In genomic region chr13:99464441-99464949, GRCh38 we compare ENCODE assay signal across 10 cellular contexts. TPM values are rescaled to one million over a fixed set of nuclear protein-coding genes. Genes with fewer than 3 reads are reported as not detected.
A peak's percentile ranks its signal among the peaks of the same experiment; 100 is the strongest.
DNase-seq lines count a peak whose midpoint lies in the region; FAIRE-seq and TF ChIP-seq lines count a peak whose summit lies in the region.
"Had no signal": no experiment of that assay in that cellular context is flagged by ENCODE, and none has a peak within 500 bp of the region (broad histone marks: within the 10 kb centered on the region; RNA-seq: fewer than 3 reads in every experiment).

No MANE protein-coding gene starts in this region.

- peak overlapping the region; percentile 91 for H3K27ac Mint-ChIP-seq in activated naive CD8-positive, alpha-beta T cell
- H3K27ac Mint-ChIP-seq: brain had no signal

- peak; percentile 77 for FAIRE-seq in GM18507 (lab: Jason Lieb, UNC)

- H3K23ac ChIP-seq in mesenchymal stem cell (ENCODE audit: low read length in 2 of 2): no peak overlapping the region

- no peaks in the 10 kb centered on the region for H3K27me3 Mint-ChIP-seq in activated naive CD8-positive, alpha-beta T cell
- H3K27me3 Mint-ChIP-seq: brain had no signal

- H4K8ac ChIP-seq in mesenchymal stem cell (ENCODE audit: low read length): peak overlapping the region; percentile 89

- no peak for TF ChIP-seq CTCF in BJ (IDR thresholded peaks at IDR 0.05; ENCODE audit: insufficient read depth, low read depth, low read length)

- H3K4me1 ChIP-seq in mesenchymal stem cell (ENCODE audit: control insufficient read depth, insufficient read depth, low read depth, low read length): no peaks in the 10 kb centered on the region
- H3K4me1 ChIP-seq: uterus had no signal

- 0 out of 2 replicates have a peak overlapping the region, but pooled peaks have one; percentile 12 for H3K4me3 ChIP-seq in BJ (ENCODE audit: low read depth, low read length)
- peak overlapping the region in 1 of 2 experiments; percentile 64 for H3K4me3 ChIP-seq in mesenchymal stem cell (ENCODE audit: insufficient read depth in 1 of 2, low read depth in 1 of 2, low read length in 2 of 2)
- H3K4me3 ChIP-seq: uterus had no signal

- no peak overlapping the region for H2BK120ac ChIP-seq in mesenchymal stem cell (ENCODE audit: low read depth, low read length)

- H2AK5ac ChIP-seq in mesenchymal stem cell (ENCODE audit: low read length, severe bottlenecking): no peak overlapping the region

- H3K9me3 Mint-ChIP-seq in activated naive CD8-positive, alpha-beta T cell (ENCODE audit: low read depth): no peaks in the 10 kb centered on the region

- H3K9me3 ChIP-seq in mesenchymal stem cell (ENCODE audit: control insufficient read depth, low read length): no peaks in the 10 kb centered on the region
- H3K9me3 ChIP-seq: uterus had no signal

- 46% methylated on average over 7 of the region's 9 CpGs for WGBS in mesenchymal stem cell

- CTCF ChIA-PET in BJ (lab: Yijun Ruan, JAX): interaction anchor here (1.1 kb wide), 1 partner anchor 12 kb away, joined by 3 read pairs; no protein-coding TSS in a partner anchor

- POLR2A ChIA-PET in BJ (lab: Charles Lee): no interaction called here

- H2AFZ ChIP-seq in mesenchymal stem cell (ENCODE audit: low read depth, low read length): no peak overlapping the region

- no peak overlapping the region for H3K27ac ChIP-seq in mesenchymal stem cell (ENCODE audit: low read length, poor library complexity, severe bottlenecking)
- H3K27ac ChIP-seq: uterus had no signal

- no peak overlapping the region for H3K4ac ChIP-seq in mesenchymal stem cell (ENCODE audit: low read depth in 1 of 2, low read length in 2 of 2)

- H2BK12ac ChIP-seq in mesenchymal stem cell (ENCODE audit: low read length in 2 of 2): no peak overlapping the region

- no peak overlapping the region for H4K91ac ChIP-seq in mesenchymal stem cell (ENCODE audit: low read length)

- no peak overlapping the region for H3K18ac ChIP-seq in mesenchymal stem cell (ENCODE audit: low read depth in 1 of 2, low read length in 2 of 2)

- no peak overlapping the region for H2BK5ac ChIP-seq in mesenchymal stem cell (ENCODE audit: low read depth, low read length, poor library complexity, severe bottlenecking)

- no peaks in the 10 kb centered on the region for H3K79me1 ChIP-seq in mesenchymal stem cell (replicated peaks; ENCODE audit: low read length, poor library complexity, severe bottlenecking)

- H3K4me2 ChIP-seq in mesenchymal stem cell (ENCODE audit: low read length, poor library complexity, severe bottlenecking): no peak overlapping the region

- no peaks in the 10 kb centered on the region for H3K36me3 ChIP-seq in BJ (ENCODE audit: control insufficient read depth, insufficient read depth, low read length)
- no peaks in the 10 kb centered on the region for H3K36me3 ChIP-seq in mesenchymal stem cell (ENCODE audit: control insufficient read depth in 1 of 2, insufficient read depth in 2 of 2, low read depth in 1 of 2, low read length in 2 of 2)
- H3K36me3 ChIP-seq: uterus had no signal

- peaks cover 6% of the 10 kb centered on the region for H3K36me3 Mint-ChIP-seq in activated naive CD8-positive, alpha-beta T cell
- H3K36me3 Mint-ChIP-seq: brain had no signal

- peak overlapping the region; percentile 60 for H3K9ac ChIP-seq in mesenchymal stem cell (ENCODE audit: low read length)

- H3K4me3 Mint-ChIP-seq in activated naive CD8-positive, alpha-beta T cell: peak overlapping the region; percentile 59
- H3K4me3 Mint-ChIP-seq: brain had no signal

- H3K27me3 ChIP-seq in BJ (ENCODE audit: control insufficient read depth, insufficient read depth, low read length) (no peaks in the 10 kb centered on the region), mesenchymal stem cell (ENCODE audit: control insufficient read depth in 1 of 2, insufficient read depth in 1 of 2, low read length in 2 of 2) (peaks cover 0 to 7% of the 10 kb centered on the region in 2 experiments)
- H3K27me3 ChIP-seq: uterus had no signal

- peak; percentile 82 for DNase-seq in BJ (ENCODE audit: low read depth)
- no peak for DNase-seq in GM18507 (ENCODE audit: extremely low spot score, insufficient read length, low read depth)
- peak; percentile 42 for DNase-seq in mesenchymal stem cell
- no peak for DNase-seq in DMS 273 (lab: John Stamatoyannopoulos, UW; ENCODE audit: unreplicated experiment)
- no peak for DNase-seq in NAMALWA (ENCODE audit: low spot score)
- no peak for DNase-seq in NK-92 (lab: John Stamatoyannopoulos, UW; ENCODE audit: unreplicated experiment)
- DNase-seq in NCI-H446 treated with DMSO at 0.1 percent for 48 hours (lab: John Stamatoyannopoulos, UW): no peak
- DNase-seq: uterus had no signal

- no peak overlapping the region for H3K14ac ChIP-seq in mesenchymal stem cell (ENCODE audit: low read length in 2 of 2)

- no peak overlapping the region for H2BK15ac ChIP-seq in mesenchymal stem cell (ENCODE audit: low read depth, poor library complexity, severe bottlenecking)

- peaks cover 26% of the 10 kb centered on the region for H3K4me1 Mint-ChIP-seq in activated naive CD8-positive, alpha-beta T cell (ENCODE audit: low read depth)

RNA-seq across cellular contexts. Expression of gene TM9SF2, which starts 36.8 kb away (rescaled TPM):
- 62.0 and 119 TPM in 2 replicates for polyA plus RNA-seq in BJ (2011; rRNA removed)
- 66.9 and 67.8 TPM in 2 replicates for polyA minus RNA-seq in BJ (2011; rRNA and poly(A)+ RNA removed)
- polyA plus RNA-seq in mesenchymal stem cell (2013, experiment 1 of 2): 104 TPM
- 109 TPM for polyA plus RNA-seq in mesenchymal stem cell (2013, experiment 2 of 2)

Comparison
In these comparisons a context has a peak if more than half of its experiments do, and no peak if none do; other contexts are left out.
1. DNase-seq: peak in BJ (single experiment) and mesenchymal stem cell (single experiment); none in GM18507 (single experiment), DMS 273 (single experiment), NAMALWA (single experiment), NK-92 (single experiment) and NCI-H446 treated with DMSO at 0.1 percent for 48 hours (single experiment).